ENCODE assay signal across 8 cellular contexts in genomic region chr7:154953006-154953684, GRCh38. TPM values are rescaled to one million over a fixed set of nuclear protein-coding genes. Genes with fewer than 3 reads are reported as not detected.
DNase-seq lines count a peak whose midpoint lies in the region; ATAC-seq and TF ChIP-seq lines count a peak whose summit lies in the region.

No MANE protein-coding gene starts in this region.

- H3K4me1 ChIP-seq in colonic mucosa: peaks cover 3% of the 10 kb centered on the region

- no peak for TF ChIP-seq CTCF in activated B cell treated with CpG ODN at 0.5 μM for 24 hours (IDR thresholded peaks at IDR 0.05)
- TF ChIP-seq CTCF in colonic mucosa (IDR thresholded peaks at IDR 0.05): peak; percentile 70
- peak; percentile 38 for TF ChIP-seq CTCF in mesothelial cell of epicardium (IDR thresholded peaks at IDR 0.05; ENCODE audit: unreplicated experiment)

- H3K36me3 Mint-ChIP-seq in activated B cell treated with CpG ODN at 0.5 μM for 24 hours (ENCODE audit: low read depth) (peaks cover 76% of the 10 kb centered on the region), mesothelial cell of epicardium (peaks cover 37% of the 10 kb centered on the region)
- H3K36me3 Mint-ChIP-seq in stimulated activated naive B cell treated with anti-CD40 and anti-IgM and Interleukin-4, amounts not matched to agents 10 μg/mL and 1 μg/mL and 100 μg/mL, for 72 hours: peaks cover 33 to 48% of the 10 kb centered on the region in 2 donors

- intact Hi-C loops in activated B cell treated with CpG ODN at 0.5 μM for 24 hours (cut with micrococcal nuclease): loop anchor here (1.0 to 5.0 kb wide), 2 partner anchors 26 to 41 kb away; no protein-coding TSS in a partner anchor
- intact Hi-C loops in colonic mucosa (cut with DNase I): loop anchor here (10.0 kb wide), 1 partner anchor 118 kb away; no protein-coding TSS in a partner anchor

- DNase-seq in EH (ENCODE audit: low read depth) (peak; percentile 45), activated B cell treated with CpG ODN at 0.5 μM for 24 hours (peak; percentile 41), colonic mucosa (peak; percentile 65), mesothelial cell of epicardium (ENCODE audit: low spot score in 2 of 2, unreplicated experiment in 2 of 2) (peak in 1 of 2 experiments; percentile 54)
- DNase-seq in stimulated activated naive B cell treated with anti-CD40 and anti-IgM and Interleukin-4, amounts not matched to agents 10 μg/mL and 1 μg/mL and 100 μg/mL, for 72 hours: no peak

- H3K9ac ChIP-seq in colonic mucosa (ENCODE audit: low read depth in 2 of 2, low read length in 2 of 2): no peak overlapping the region

- no peaks in the 10 kb centered on the region for H3K27me3 ChIP-seq in colonic mucosa

- H3K27ac ChIP-seq in colonic mucosa: no peak overlapping the region

- H3K36me3 ChIP-seq in colonic mucosa: no peaks in the 10 kb centered on the region

- H3K4me3 Mint-ChIP-seq in activated B cell treated with CpG ODN at 0.5 μM for 24 hours (no peak overlapping the region), mesothelial cell of epicardium (no peak overlapping the region)
- no peak overlapping the region for H3K4me3 Mint-ChIP-seq in stimulated activated naive B cell treated with anti-CD40 and anti-IgM and Interleukin-4, amounts not matched to agents 10 μg/mL and 1 μg/mL and 100 μg/mL, for 72 hours

- H3K4me1 Mint-ChIP-seq in activated B cell treated with CpG ODN at 0.5 μM for 24 hours (no peaks in the 10 kb centered on the region), mesothelial cell of epicardium (no peaks in the 10 kb centered on the region)
- H3K4me1 Mint-ChIP-seq in stimulated activated naive B cell treated with anti-CD40 and anti-IgM and Interleukin-4, amounts not matched to agents 10 μg/mL and 1 μg/mL and 100 μg/mL, for 72 hours: no peaks in the 10 kb centered on the region

- no peak overlapping the region for H3K27ac Mint-ChIP-seq in activated B cell treated with CpG ODN at 0.5 μM for 24 hours
- H3K27ac Mint-ChIP-seq in mesothelial cell of epicardium: no peak overlapping the region
- H3K27ac Mint-ChIP-seq in stimulated activated naive B cell treated with anti-CD40 and anti-IgM and Interleukin-4, amounts not matched to agents 10 μg/mL and 1 μg/mL and 100 μg/mL, for 72 hours: no peak overlapping the region

- H3K9me3 Mint-ChIP-seq in activated B cell treated with CpG ODN at 0.5 μM for 24 hours (no peaks in the 10 kb centered on the region), mesothelial cell of epicardium (no peaks in the 10 kb centered on the region)
- H3K9me3 Mint-ChIP-seq in stimulated activated naive B cell treated with anti-CD40 and anti-IgM and Interleukin-4, amounts not matched to agents 10 μg/mL and 1 μg/mL and 100 μg/mL, for 72 hours: no peaks in the 10 kb centered on the region

- peak; percentile 14; the same call in 1 of the 2 replicates for TF ChIP-seq RAD21 in Ishikawa (IDR thresholded peaks at IDR 0.05; ENCODE audit: low read depth)

- POLR2A ChIA-PET in activated B cell treated with CpG ODN at 0.5 μM for 24 hours (lab: Charles Lee): interaction anchor here (0.6 kb wide), 1 partner anchor 88 kb away, joined by 4 read pairs; no protein-coding TSS in a partner anchor

- no peaks in the 10 kb centered on the region for H3K9me3 ChIP-seq in colonic mucosa

- CTCF ChIA-PET in activated B cell treated with CpG ODN at 0.5 μM for 24 hours (lab: Charles Lee): interaction anchor here (1.0 to 2.5 kb wide), 5 partner anchors 11 to 334 kb away, joined by 3 to 31 read pairs (median 3); no protein-coding TSS in a partner anchor

- H3K27me3 Mint-ChIP-seq in activated B cell treated with CpG ODN at 0.5 μM for 24 hours (no peaks in the 10 kb centered on the region), mesothelial cell of epicardium (ENCODE audit: low read depth) (no peaks in the 10 kb centered on the region)
- no peaks in the 10 kb centered on the region for H3K27me3 Mint-ChIP-seq in stimulated activated naive B cell treated with anti-CD40 and anti-IgM and Interleukin-4, amounts not matched to agents 10 μg/mL and 1 μg/mL and 100 μg/mL, for 72 hours

- TF ChIP-seq EP300 in Ishikawa (IDR thresholded peaks at IDR 0.05; ENCODE audit: borderline replicate concordance): no peak

- H3K4me3 ChIP-seq in colonic mucosa: no peak overlapping the region

- ATAC-seq in activated B cell treated with CpG ODN at 0.5 μM for 24 hours (ENCODE audit: low read depth) (no peak), GM18520 (IDR thresholded peaks at IDR 0.05; ENCODE audit: unreplicated experiment) (no peak), HG03432 (IDR thresholded peaks at IDR 0.05; ENCODE audit: unreplicated experiment) (no peak)
- peak; percentile 48 to 64 for ATAC-seq in stimulated activated naive B cell treated with anti-CD40 and anti-IgM and Interleukin-4, amounts not matched to agents 10 μg/mL and 1 μg/mL and 100 μg/mL, for 72 hours (replicated peaks)

TF ChIP-seq in Ishikawa, 13 proteins besides CTCF, POLR2A, EP300 and RAD21:
- 0 out of 2 replicates have a peak, but pooled peaks have one; percentile 18 for TF ChIP-seq USF1 (IDR thresholded peaks at IDR 0.05)
- TF ChIP-seq, protein P1, sequence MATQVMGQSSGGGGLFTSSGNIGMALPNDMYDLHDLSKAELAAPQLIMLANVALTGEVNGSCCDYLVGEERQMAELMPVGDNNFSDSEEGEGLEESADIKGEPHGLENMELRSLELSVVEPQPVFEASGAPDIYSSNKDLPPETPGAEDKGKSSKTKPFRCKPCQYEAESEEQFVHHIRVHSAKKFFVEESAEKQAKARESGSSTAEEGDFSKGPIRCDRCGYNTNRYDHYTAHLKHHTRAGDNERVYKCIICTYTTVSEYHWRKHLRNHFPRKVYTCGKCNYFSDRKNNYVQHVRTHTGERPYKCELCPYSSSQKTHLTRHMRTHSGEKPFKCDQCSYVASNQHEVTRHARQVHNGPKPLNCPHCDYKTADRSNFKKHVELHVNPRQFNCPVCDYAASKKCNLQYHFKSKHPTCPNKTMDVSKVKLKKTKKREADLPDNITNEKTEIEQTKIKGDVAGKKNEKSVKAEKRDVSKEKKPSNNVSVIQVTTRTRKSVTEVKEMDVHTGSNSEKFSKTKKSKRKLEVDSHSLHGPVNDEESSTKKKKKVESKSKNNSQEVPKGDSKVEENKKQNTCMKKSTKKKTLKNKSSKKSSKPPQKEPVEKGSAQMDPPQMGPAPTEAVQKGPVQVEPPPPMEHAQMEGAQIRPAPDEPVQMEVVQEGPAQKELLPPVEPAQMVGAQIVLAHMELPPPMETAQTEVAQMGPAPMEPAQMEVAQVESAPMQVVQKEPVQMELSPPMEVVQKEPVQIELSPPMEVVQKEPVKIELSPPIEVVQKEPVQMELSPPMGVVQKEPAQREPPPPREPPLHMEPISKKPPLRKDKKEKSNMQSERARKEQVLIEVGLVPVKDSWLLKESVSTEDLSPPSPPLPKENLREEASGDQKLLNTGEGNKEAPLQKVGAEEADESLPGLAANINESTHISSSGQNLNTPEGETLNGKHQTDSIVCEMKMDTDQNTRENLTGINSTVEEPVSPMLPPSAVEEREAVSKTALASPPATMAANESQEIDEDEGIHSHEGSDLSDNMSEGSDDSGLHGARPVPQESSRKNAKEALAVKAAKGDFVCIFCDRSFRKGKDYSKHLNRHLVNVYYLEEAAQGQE (IDR thresholded peaks at IDR 0.05; ENCODE audit: low read depth): no peak
TF ChIP-seq in Ishikawa: peak in this region for 1.

RNA-seq across cellular contexts. Expression of gene PAXIP1, which starts 49.8 kb away (rescaled TPM):
- 13.0 and 15.2 TPM in 2 replicates for total RNA-seq in activated B cell treated with CpG ODN at 0.5 μM for 24 hours
- total RNA-seq in colonic mucosa: 10 to 100 TPM; 11.2 to 20.4 TPM
- total RNA-seq in mesothelial cell of epicardium: 20.0 to 21.3 TPM (median 21.1 TPM) in 3 replicates

Comparison
In these comparisons a context has a peak if more than half of its experiments do, and no peak if none do; other contexts are left out.
1. ATAC-seq: peak in stimulated activated naive B cell treated with anti-CD40 and anti-IgM and Interleukin-4, amounts not matched to agents 10 μg/mL and 1 μg/mL and 100 μg/mL, for 72 hours (2 of 2); none in activated B cell treated with CpG ODN at 0.5 μM for 24 hours (single experiment), GM18520 (single experiment) and HG03432 (single experiment).